19 cellular contexts compared by ENCODE assay signal in genomic region chr5:44835693-44836092, GRCh38.
"Had no signal": no experiment of that assay in that cellular context is flagged by ENCODE, and none has a peak within 500 bp of the region (broad histone marks: within the 10 kb centered on the region; RNA-seq: fewer than 3 reads in every experiment).

No MANE protein-coding gene starts in this region.

- H3K27ac ChIP-seq: gastrocnemius medialis, pancreas, right atrium auricular region, sigmoid colon, testis, tibial artery had no signal

- H3K4me1 ChIP-seq: gastrocnemius medialis, pancreas, right atrium auricular region, sigmoid colon, testis, tibial artery had no signal

- ATAC-seq: gastrocnemius medialis, left lobe of liver, natural killer cell, pancreas had no signal

- FAIRE-seq: keratinocyte, pancreas had no signal

- H3K27me3 ChIP-seq: gastrocnemius medialis, pancreas, right atrium auricular region, sigmoid colon, testis, tibial artery had no signal

- H3K9me3 ChIP-seq: gastrocnemius medialis, pancreas, right atrium auricular region, testis, tibial artery had no signal

- H3K36me3 ChIP-seq: gastrocnemius medialis, pancreas, right atrium auricular region, sigmoid colon, tibial artery had no signal

- H3K4me3 ChIP-seq: gastrocnemius medialis, lung, pancreas, right atrium auricular region, sigmoid colon, testis, tibial artery had no signal

- DNase-seq: cerebellar nuclear complex; cortex of kidney; effector CD4-positive, alpha-beta T cell; gastrocnemius medialis; head of caudate nucleus; natural killer cell; occipital lobe; pancreas; sigmoid colon; stimulated activated CD4-positive, alpha-beta T cell treated with anti-CD3 and anti-CD28 coated beads, Interleukin-2, amount 100 ng/mL, for 24 hours; stimulated activated CD4-positive, alpha-beta T cell treated with anti-CD3 and anti-CD28 coated beads, Interleukin-4, amount 100 ng/mL, for 24 hours; stimulated activated naive CD4-positive, alpha-beta T cell; substantia nigra; testis; tibial artery had no signal
